ENCODE assay signal across 26 cellular contexts in the genomic region with DNA sequence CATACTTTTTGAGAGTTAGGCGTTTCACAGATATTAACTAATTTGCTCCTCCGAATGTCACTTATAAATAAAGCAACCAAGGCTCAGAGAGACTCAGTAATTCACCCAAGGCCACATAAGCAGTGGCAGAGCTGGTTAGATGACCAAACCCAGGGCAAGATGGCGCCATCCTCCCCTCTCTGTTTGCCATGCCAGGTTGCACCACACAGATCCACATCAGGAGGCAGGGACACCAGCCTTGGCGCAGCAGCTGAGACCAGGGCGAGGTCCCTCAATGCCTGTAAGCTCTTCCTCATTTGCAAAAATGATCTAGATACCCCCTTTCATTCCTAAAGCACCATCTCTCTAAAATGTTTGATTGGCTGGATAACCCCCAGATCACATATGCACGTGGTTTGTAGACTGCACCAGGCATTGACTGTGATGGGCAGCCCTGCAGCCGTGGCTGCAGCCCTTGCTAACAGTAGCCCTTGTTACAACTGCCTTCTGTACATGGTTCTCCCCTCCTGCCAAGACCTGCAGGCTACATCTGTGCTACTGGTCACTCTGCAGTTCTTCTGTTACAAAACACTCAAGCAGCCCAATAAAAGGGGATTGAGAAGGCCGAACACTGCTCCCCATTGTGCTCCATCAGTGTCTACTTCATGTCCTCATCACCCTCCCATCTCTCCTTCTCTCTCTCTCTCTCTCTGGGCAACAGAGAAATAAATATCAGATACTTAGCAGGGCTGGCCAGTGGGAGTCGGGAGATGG.
DNase-seq lines count a peak whose midpoint lies in the region; ATAC-seq and TF ChIP-seq lines count a peak whose summit lies in the region.
"Had no signal": no experiment of that assay in that cellular context is flagged by ENCODE, and none has a peak within 500 bp of the region (broad histone marks: within the 10 kb centered on the region; RNA-seq: fewer than 3 reads in every experiment).

No MANE protein-coding gene starts in this region.

- H3K36me3 Mint-ChIP-seq in Caco-2 (ENCODE audit: insufficient read depth, unreplicated experiment): no peaks in the 10 kb centered on the region
- H3K36me3 Mint-ChIP-seq: activated CD4-positive, alpha-beta memory T cell treated with anti-CD3 and anti-CD28 coated beads for 36 hours; activated naive CD8-positive, alpha-beta T cell treated with anti-CD3 and anti-CD28 coated beads for 36 hours had no signal

- DNase-seq in amygdala (lab: John Stamatoyannopoulos, UW): peak in 48 of 56 donors; percentile 16 to 91 (median 68)
- peak; percentile 94 for DNase-seq in epidermal melanocyte (ENCODE audit: insufficient read length, low spot score)
- DNase-seq in middle frontal gyrus (ENCODE audit: extremely low spot score, low spot score): peak; percentile 70
- DNase-seq in superior temporal gyrus (ENCODE audit: extremely low spot score): peak; percentile 95
- no peak for DNase-seq in PC-3
- DNase-seq in stimulated activated naive CD4-positive, alpha-beta T cell treated with Interleukin-2 at 50 U/mL for 16 hours (lab: John Stamatoyannopoulos, UW): no peak
- no peak for DNase-seq in Caco-2
- DNase-seq: activated CD4-positive, alpha-beta memory T cell treated with anti-CD3 and anti-CD28 coated beads for 36 hours; activated CD8-positive, alpha-beta memory T cell treated with anti-CD3 and anti-CD28 coated beads, Interleukin-2, amount 50 U/mL, for 48 hours; activated naive CD8-positive, alpha-beta T cell treated with anti-CD3 and anti-CD28 coated beads for 36 hours; body of pancreas; CD4-positive, alpha-beta T cell; KG1; kidney glomerular epithelial cell; NCI-H1436; NCI-H510A; SJCRH30; stimulated activated CD4-positive, alpha-beta T cell treated with anti-CD3 and anti-CD28 coated beads, Interleukin-4, amount 100 ng/mL, for 4 hours; stimulated activated naive CD8-positive, alpha-beta T cell treated with anti-CD3 and anti-CD28 coated beads, Interleukin-15, Interleukin-2, amounts not matched to agents 100 U/mL and 50 U/mL, for 24 hours; T-helper 1 cell had no signal

- H3K9ac ChIP-seq in PC-3 (ENCODE audit: low read length): no peak overlapping the region

- peaks cover 80% of the 10 kb centered on the region for H3K79me2 ChIP-seq in PC-3 (ENCODE audit: low read length)

- ATAC-seq in PC-3: no peak
- ATAC-seq: activated CD4-positive, CD25-positive, alpha-beta regulatory T cell treated with anti-CD3 and anti-CD28 coated beads, Interleukin-2, amount 50 U/mL, for 24 hours; body of pancreas; GM23338; Panc1; stimulated activated naive CD8-positive, alpha-beta T cell treated with anti-CD3 and anti-CD28 coated beads, Interleukin-15, Interleukin-2, amounts not matched to agents 100 U/mL and 50 U/mL, for 24 hours had no signal

- peaks cover 17% of the 10 kb centered on the region for H3K27me3 Mint-ChIP-seq in Caco-2 (ENCODE audit: insufficient read depth, unreplicated experiment)

- H3K4me1 ChIP-seq in PC-3 (ENCODE audit: insufficient read depth, low read length) (peaks cover 29% of the 10 kb centered on the region), Caco-2 (0 out of 2 replicates have a peak, but pooled peaks cover 4% of the 10 kb centered on the region)

- no peaks in the 10 kb centered on the region for H3F3A ChIP-seq in PC-3 (ENCODE audit: low read length, unreplicated experiment)

- H3K27ac Mint-ChIP-seq in Caco-2 (ENCODE audit: unreplicated experiment): no peak overlapping the region
- H3K27ac Mint-ChIP-seq: activated CD4-positive, alpha-beta memory T cell treated with anti-CD3 and anti-CD28 coated beads for 36 hours; activated naive CD8-positive, alpha-beta T cell treated with anti-CD3 and anti-CD28 coated beads for 36 hours; activated T-helper 2 cell treated with anti-CD3 and anti-CD28 coated beads, Interferon-gamma antibody, Interleukin-2, Interleukin-4, amounts not matched to agents 10 μg/mL and 5 μg/mL and 100 μg/mL, durations not matched to agents 14 hours and 24 hours and 36 hours; CD4-positive, alpha-beta T cell; GM23338 had no signal

- BruUV-seq in PC-3 (replicated peaks; lab: Mats Ljungman, UMichigan) (no TSS peak), Caco-2 (replicated peaks; lab: Mats Ljungman, UMichigan) (no TSS peak)

- H3K27me3 ChIP-seq in PC-3 (ENCODE audit: low read length) (no peaks in the 10 kb centered on the region), Caco-2 (replicated peaks; ENCODE audit: control insufficient read depth, insufficient read depth, low read length) (no peaks in the 10 kb centered on the region; the same call in 1 of the 2 replicates)
- H3K27me3 ChIP-seq: body of pancreas, right atrium auricular region, SJCRH30, tibial nerve had no signal

- no peaks in the 10 kb centered on the region for H3K4me1 Mint-ChIP-seq in Caco-2 (ENCODE audit: low read depth, unreplicated experiment)

- POLR2A ChIA-PET in PC-3 (lab: Charles Lee; ENCODE audit: unreplicated experiment) (no interaction called here), Caco-2 (lab: Charles Lee) (no interaction called here)

- H3K9me2 ChIP-seq in PC-3 (replicated peaks; ENCODE audit: low read length): no peaks in the 10 kb centered on the region

- H3K36me3 ChIP-seq in PC-3 (ENCODE audit: low read depth, low read length) (no peaks in the 10 kb centered on the region), Caco-2 (ENCODE audit: control insufficient read depth, insufficient read depth, low read length) (no peaks in the 10 kb centered on the region)
- H3K36me3 ChIP-seq: right atrium auricular region, SJCRH30, tibial nerve had no signal

- CTCF ChIA-PET in PC-3 (lab: Charles Lee): no interaction called here
- CTCF ChIA-PET in Caco-2 (lab: Charles Lee): no interaction called here

- intact Hi-C loops in PC-3 (cut with micrococcal nuclease): no loop called here
- intact Hi-C loops in Caco-2 (cut with micrococcal nuclease; ENCODE audit: unreplicated experiment): no loop called here

- TF ChIP-seq CTCF in PC-3 (conservative IDR thresholded peaks at IDR 0.05; ENCODE audit: low read depth, low read length) (no peak), Caco-2 (IDR thresholded peaks at IDR 0.05; ENCODE audit: insufficient read depth in 1 of 2, low read depth in 1 of 2, low read length in 1 of 2, severe bottlenecking in 1 of 2, unreplicated experiment in 1 of 2) (no peak)

- H3K4me2 ChIP-seq in PC-3 (ENCODE audit: low read length): no peak overlapping the region

- no peak overlapping the region for H3K4me3 Mint-ChIP-seq in Caco-2 (ENCODE audit: unreplicated experiment)
- H3K4me3 Mint-ChIP-seq: activated CD4-positive, alpha-beta memory T cell treated with anti-CD3 and anti-CD28 coated beads for 36 hours; activated naive CD8-positive, alpha-beta T cell treated with anti-CD3 and anti-CD28 coated beads for 36 hours; CD4-positive, alpha-beta T cell; GM23338 had no signal

- no peak overlapping the region for H3K27ac ChIP-seq in PC-3 (ENCODE audit: low read length)
- H3K27ac ChIP-seq: body of pancreas, right atrium auricular region, SJCRH30 had no signal

- H3K9me3 ChIP-seq in PC-3 (ENCODE audit: low read length) (no peaks in the 10 kb centered on the region), Caco-2 (no peaks in the 10 kb centered on the region)
- H3K9me3 ChIP-seq: body of pancreas, right atrium auricular region, SJCRH30, tibial nerve had no signal

- H3K9me3 Mint-ChIP-seq in Caco-2 (ENCODE audit: unreplicated experiment): no peaks in the 10 kb centered on the region
- H3K9me3 Mint-ChIP-seq: activated CD4-positive, alpha-beta memory T cell treated with anti-CD3 and anti-CD28 coated beads for 36 hours; activated naive CD8-positive, alpha-beta T cell treated with anti-CD3 and anti-CD28 coated beads for 36 hours; activated T-helper 2 cell treated with anti-CD3 and anti-CD28 coated beads, Interferon-gamma antibody, Interleukin-2, Interleukin-4, amounts not matched to agents 10 μg/mL and 5 μg/mL and 100 μg/mL, durations not matched to agents 14 hours and 24 hours and 36 hours; CD4-positive, alpha-beta T cell; GM23338 had no signal

- H2AFZ ChIP-seq in PC-3 (ENCODE audit: low read length): no peak overlapping the region
- H2AFZ ChIP-seq: GM23338 had no signal

- H3K4me3 ChIP-seq in PC-3 (ENCODE audit: low read length) (no peak overlapping the region), Caco-2 (ENCODE audit: low read depth, low read length) (no peak overlapping the region)
- H3K4me3 ChIP-seq: body of pancreas, GM23338, right atrium auricular region, SJCRH30, tibial nerve had no signal

- no peaks in the 10 kb centered on the region for H4K20me1 ChIP-seq in PC-3 (ENCODE audit: low read length)

Comparison
In these comparisons a context has a peak if more than half of its experiments do, and no peak if none do; other contexts are left out.
1. DNase-seq: peak in amygdala (48 of 56), epidermal melanocyte (single experiment), middle frontal gyrus (single experiment) and superior temporal gyrus (single experiment); none in PC-3 (single experiment), stimulated activated naive CD4-positive, alpha-beta T cell treated with Interleukin-2 at 50 U/mL for 16 hours (single experiment) and Caco-2 (0 of 2).